16 cellular contexts compared by ENCODE assay signal in the genomic region with DNA sequence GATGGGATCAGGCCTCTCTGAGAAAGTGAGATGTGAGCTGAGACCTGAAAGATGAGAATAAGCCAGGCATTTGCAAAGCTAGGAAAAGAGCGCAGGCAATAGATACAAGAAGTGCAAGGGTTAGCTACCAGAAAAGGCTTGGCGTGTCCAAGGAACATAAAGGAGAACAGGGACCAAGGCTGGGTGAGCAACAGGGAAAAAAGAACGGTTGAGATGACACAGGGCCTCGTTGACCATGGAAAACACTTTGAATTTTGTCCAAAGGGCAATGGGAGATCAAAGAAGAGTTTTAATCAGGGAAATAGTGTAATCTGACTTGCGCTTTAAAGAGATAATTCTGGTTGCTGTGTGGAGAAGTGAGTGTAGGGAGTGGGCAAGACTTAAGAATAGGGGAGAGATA. TPM values are rescaled to one million over a fixed set of nuclear protein-coding genes. Genes with fewer than 3 reads are reported as not detected.
A peak's percentile ranks its signal among the peaks of the same experiment; 100 is the strongest.
DNase-seq lines count a peak whose midpoint lies in the region; ATAC-seq and TF ChIP-seq lines count a peak whose summit lies in the region.
"Had no signal": no experiment of that assay in that cellular context is flagged by ENCODE, and none has a peak within 500 bp of the region (broad histone marks: within the 10 kb centered on the region; RNA-seq: fewer than 3 reads in every experiment).

No MANE protein-coding gene starts in this region.

- TF ChIP-seq CTCF in DOHH2 (IDR thresholded peaks at IDR 0.05; ENCODE audit: low read depth, low read length, poor library complexity, severe bottlenecking): no peak
- TF ChIP-seq CTCF in OCI-LY7 (conservative IDR thresholded peaks at IDR 0.05; ENCODE audit: low read length): no peak
- no peak for TF ChIP-seq CTCF in glutamatergic neuron (IDR thresholded peaks at IDR 0.05; ENCODE audit: partially characterized antibody, unreplicated experiment)

- no peaks in the 10 kb centered on the region for H3K27me3 ChIP-seq in DOHH2 (ENCODE audit: control insufficient read depth, low read length)
- no peaks in the 10 kb centered on the region for H3K27me3 ChIP-seq in skeletal muscle tissue (ENCODE audit: control insufficient read depth in 3 of 3, insufficient read depth in 3 of 3, low read length in 3 of 3)

- H3K4me3 ChIP-seq in DOHH2 (ENCODE audit: low read length) (peak overlapping the region; percentile 59; the same call in 1 of the 2 replicates), OCI-LY7 (ENCODE audit: low read depth, low read length, poor library complexity, severe bottlenecking) (no peak overlapping the region), skeletal muscle tissue (ENCODE audit: low read length in 3 of 3) (peak overlapping the region in 1 of 3 donors; percentile 26)

- H2AFZ ChIP-seq in OCI-LY7 (ENCODE audit: low read length): no peak overlapping the region

- H3K9me2 ChIP-seq in DOHH2 (replicated peaks; ENCODE audit: control insufficient read depth, low read length) (no peaks in the 10 kb centered on the region), OCI-LY7 (ENCODE audit: insufficient read depth, low read length) (no peaks in the 10 kb centered on the region)

- peaks cover 12% of the 10 kb centered on the region for H3K27me3 Mint-ChIP-seq in glutamatergic neuron (ENCODE audit: unreplicated experiment)
- H3K27me3 Mint-ChIP-seq: CD4-positive, CD25-positive, alpha-beta regulatory T cell had no signal

- CTCF ChIA-PET in OCI-LY7 (lab: Charles Lee; ENCODE audit: unreplicated experiment): no interaction called here

- ATAC-seq in HG03432 (IDR thresholded peaks at IDR 0.05; ENCODE audit: unreplicated experiment) (no peak), GM18520 (IDR thresholded peaks at IDR 0.05; ENCODE audit: unreplicated experiment) (no peak)

- POLR2A ChIA-PET in OCI-LY7 (lab: Charles Lee): interaction anchor here (0.7 to 1.5 kb wide), 5 partner anchors 9 to 79 kb away, joined by 3 to 5 read pairs (median 3); no protein-coding TSS in a partner anchor

- H4K20me1 ChIP-seq in DOHH2 (ENCODE audit: control insufficient read depth, insufficient read depth, low read depth, low read length): peaks cover 40% of the 10 kb centered on the region
- peaks cover 35% of the 10 kb centered on the region for H4K20me1 ChIP-seq in OCI-LY7 (ENCODE audit: insufficient read depth, low read length)

- peaks cover 64% of the 10 kb centered on the region for H3K36me3 ChIP-seq in DOHH2 (ENCODE audit: control insufficient read depth, low read length)
- H3K36me3 ChIP-seq in OCI-LY7 (ENCODE audit: insufficient read depth, low read length): peaks cover 53% of the 10 kb centered on the region
- H3K36me3 ChIP-seq in skeletal muscle tissue (ENCODE audit: control insufficient read depth in 3 of 3, insufficient read depth in 3 of 3, low read length in 3 of 3): no peaks in the 10 kb centered on the region

- H3F3A ChIP-seq in DOHH2 (ENCODE audit: control insufficient read depth, insufficient read depth): peaks cover 18% of the 10 kb centered on the region

- peak overlapping the region; percentile 69 for H3K4me2 ChIP-seq in DOHH2 (ENCODE audit: low read length)
- H3K4me2 ChIP-seq in OCI-LY7 (ENCODE audit: low read length): peak overlapping the region; percentile 58; the same call in 1 of the 2 replicates

- H3K27ac Mint-ChIP-seq in glutamatergic neuron (ENCODE audit: unreplicated experiment): peak overlapping the region; percentile 19

- H3K9me3 ChIP-seq in DOHH2 (ENCODE audit: control insufficient read depth, insufficient read depth, low read length) (no peaks in the 10 kb centered on the region), OCI-LY7 (ENCODE audit: low read length) (no peaks in the 10 kb centered on the region), skeletal muscle tissue (ENCODE audit: control insufficient read depth in 3 of 3, low read length in 3 of 3) (no peaks in the 10 kb centered on the region)

- peaks cover 16% of the 10 kb centered on the region for H3K9me3 Mint-ChIP-seq in glutamatergic neuron (ENCODE audit: unreplicated experiment)
- H3K9me3 Mint-ChIP-seq: CD4-positive, CD25-positive, alpha-beta regulatory T cell had no signal

- H3K4me3 Mint-ChIP-seq in glutamatergic neuron (ENCODE audit: unreplicated experiment): peak overlapping the region; percentile 11

- H3K4me1 Mint-ChIP-seq in glutamatergic neuron (ENCODE audit: low read depth, unreplicated experiment): peaks cover 57% of the 10 kb centered on the region

- peaks cover 92% of the 10 kb centered on the region for H3K4me1 ChIP-seq in DOHH2 (ENCODE audit: control insufficient read depth, low read length)
- peaks cover 41% of the 10 kb centered on the region for H3K4me1 ChIP-seq in OCI-LY7 (ENCODE audit: insufficient read depth, low read length, poor library complexity, severe bottlenecking)
- peaks cover 41 to 49% (median 48%) of the 10 kb centered on the region in 3 donors for H3K4me1 ChIP-seq in skeletal muscle tissue (ENCODE audit: control insufficient read depth in 3 of 3, insufficient read depth in 3 of 3, low read length in 3 of 3)

- no peaks in the 10 kb centered on the region for H3K36me3 Mint-ChIP-seq in glutamatergic neuron (ENCODE audit: unreplicated experiment)

- H3K27ac ChIP-seq in DOHH2 (ENCODE audit: low read depth, low read length) (peak overlapping the region; percentile 75), OCI-LY7 (ENCODE audit: low read depth, low read length, poor library complexity, severe bottlenecking) (no peak overlapping the region), skeletal muscle tissue (ENCODE audit: low read depth, low read length) (peak overlapping the region; percentile 70)

- intact Hi-C loops in OCI-LY7 (cut with micrococcal nuclease; ENCODE audit: unreplicated experiment): no loop called here

- no peak for DNase-seq in OCI-LY7 (ENCODE audit: low spot score)
- DNase-seq in glutamatergic neuron: no peak
- no peak for DNase-seq in NCI-H1092 treated with DMSO at 0.1 percent for 48 hours (lab: John Stamatoyannopoulos, UW)
- DNase-seq: ACHN; Calu3; CD4-positive, CD25-positive, alpha-beta regulatory T cell; DMS53; NCI-H187; NCI-H446; NCI-H748 treated with DMSO at 0.1 percent for 48 hours; RPMI8226; SIG-M5 had no signal

- H3K79me2 ChIP-seq in DOHH2 (ENCODE audit: control insufficient read depth, low read length) (peaks cover 99% of the 10 kb centered on the region), OCI-LY7 (ENCODE audit: insufficient read depth, low read depth, low read length) (peaks cover 98% of the 10 kb centered on the region)

- peak overlapping the region in 2 of 3 donors; percentile 7 to 41 for H3K9ac ChIP-seq in skeletal muscle tissue (ENCODE audit: low read depth in 1 of 3, low read length in 3 of 3)

- BruUV-seq in OCI-LY7 (replicated peaks; lab: Mats Ljungman, UMichigan): no TSS peak

RNA-seq across cellular contexts. Expression of gene RAB30, which starts 35.0 kb away (rescaled TPM):
- total RNA-seq in OCI-LY7 (2014; rRNA removed; shearing (Covaris generic)): 27.1 and 33.3 TPM in 2 replicates
- 132 TPM in 2 replicates for total RNA-seq in OCI-LY7 (2022)
- total RNA-seq in glutamatergic neuron (ENCODE audit: unreplicated experiment): 59.4 TPM
- total RNA-seq in skeletal muscle tissue: 16.2 TPM
